Comparison of ENCODE assay signal across 18 cellular contexts in the genomic region with DNA sequence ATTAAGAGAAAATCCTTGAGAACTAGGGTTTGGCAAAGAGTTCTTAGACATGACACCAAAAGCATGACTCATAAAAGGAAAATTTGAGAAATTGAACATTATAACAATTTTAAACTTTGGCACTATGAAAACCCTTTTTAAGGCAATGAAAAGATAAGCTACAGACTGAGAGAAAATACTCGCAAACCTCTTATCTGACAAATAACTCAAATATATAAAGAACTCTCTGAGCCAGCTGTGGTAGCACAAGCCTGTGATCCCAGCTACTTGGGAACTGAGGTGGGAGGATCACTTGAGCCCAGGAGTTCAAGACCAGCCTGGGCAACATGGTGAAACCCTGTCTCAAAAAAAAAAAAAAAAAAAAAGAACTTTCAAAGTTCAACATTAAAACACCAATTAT.
DNase-seq lines count a peak whose midpoint lies in the region.
"Had no signal": no experiment of that assay in that cellular context is flagged by ENCODE, and none has a peak within 500 bp of the region (broad histone marks: within the 10 kb centered on the region; RNA-seq: fewer than 3 reads in every experiment).

No MANE protein-coding gene starts in this region.

- peak; percentile 22 for DNase-seq in HS-27A (ENCODE audit: low read depth)
- DNase-seq in amniotic epithelial cell (ENCODE audit: low read depth), result peak; percentile 64
- DNase-seq in iris pigment epithelial cell (ENCODE audit: low read depth), result peak; percentile 56
- no peak for DNase-seq in NCI-H2081 (lab: John Stamatoyannopoulos, UW)
- DNase-seq in NAMALWA (ENCODE audit: low spot score), result no peak
- DNase-seq in effector CD8-positive, alpha-beta T cell (lab: John Stamatoyannopoulos, UW), result no peak
- DNase-seq in DMS 273 (lab: John Stamatoyannopoulos, UW; ENCODE audit: unreplicated experiment), result no peak
- DNase-seq: CD4-positive, CD25-positive, alpha-beta regulatory T cell; DMS79; NCI-H1417; NCI-H187; NCI-H2107; NCI-H510A; NCI-H748 treated with DMSO at 0.1 percent for 48 hours; PC-9; RPMI8226; SJCRH30; T-cell had no signal

Comparison
In these comparisons a context has a peak if more than half of its experiments do, and no peak if none do; other contexts are left out.
1. DNase-seq: peak in HS-27A (single experiment), amniotic epithelial cell (single experiment) and iris pigment epithelial cell (single experiment); none in NCI-H2081 (0 of 2), NAMALWA (single experiment), effector CD8-positive, alpha-beta T cell (single experiment) and DMS 273 (single experiment).